ENCODE assay signal across 16 cellular contexts in the genomic region with DNA sequence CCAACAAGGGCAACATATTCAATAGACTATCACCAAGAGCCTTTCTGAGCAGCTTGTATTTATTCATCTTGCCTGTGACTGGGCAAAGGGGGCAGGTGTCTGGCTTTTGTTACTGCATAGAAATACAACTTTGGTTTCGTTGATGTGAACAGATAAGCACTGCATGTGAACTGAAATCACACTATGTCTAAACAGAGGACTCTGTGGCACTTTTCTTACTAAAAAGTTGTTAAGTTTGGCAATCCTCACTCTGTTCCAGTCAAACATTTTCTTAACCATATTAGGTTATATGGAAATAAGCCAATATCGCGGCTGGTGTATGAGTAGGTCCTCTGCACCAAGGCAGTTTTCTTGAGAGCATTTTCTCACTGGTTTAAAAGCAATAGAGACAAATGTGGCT. TPM values are rescaled to one million over a fixed set of nuclear protein-coding genes. Genes with fewer than 3 reads are reported as not detected.
DNase-seq lines count a peak whose midpoint lies in the region; ATAC-seq and TF ChIP-seq lines count a peak whose summit lies in the region.
"Had no signal": no experiment of that assay in that cellular context is flagged by ENCODE, and none has a peak within 500 bp of the region (broad histone marks: within the 10 kb centered on the region; RNA-seq: fewer than 3 reads in every experiment).

No MANE protein-coding gene starts in this region.

- no peak for TF ChIP-seq EP300 in esophagus muscularis mucosa (IDR thresholded peaks at IDR 0.05)

- ATAC-seq in GM19452 (IDR thresholded peaks at IDR 0.05; ENCODE audit: unreplicated experiment), result no peak
- ATAC-seq in activated naive CD4-positive, alpha-beta T cell treated with anti-CD3 and anti-CD28 coated beads, Interleukin-2, amount 50 U/mL, for 72 hours, result no peak

- no peaks in the 10 kb centered on the region for H3K36me3 Mint-ChIP-seq in activated naive CD4-positive, alpha-beta T cell treated with anti-CD3 and anti-CD28 coated beads, Interleukin-2, amount 50 U/mL, for 72 hours
- H3K36me3 Mint-ChIP-seq: CD14-positive monocyte had no signal

- intact Hi-C loops in esophagus muscularis mucosa (cut with DNase I), result no loop called here

- no peak for TF ChIP-seq CTCF in HFF-Myc (IDR thresholded peaks at IDR 0.05; ENCODE audit: low read depth, low read length, missing control alignments)
- no peak for TF ChIP-seq CTCF in esophagus muscularis mucosa (IDR thresholded peaks at IDR 0.05)

- 47% methylated on average over 3 of the region's 3 CpGs for WGBS in esophagus muscularis mucosa

- H3K4me1 ChIP-seq in esophagus muscularis mucosa (peaks cover 51 to 100% (median 98%) of the 10 kb centered on the region in 4 donors), mucosa of rectum (ENCODE audit: control insufficient read depth in 2 of 2, insufficient read depth in 2 of 2, low read length in 2 of 2) (no peaks in the 10 kb centered on the region)

- no peak for TF ChIP-seq POLR2A in esophagus muscularis mucosa (IDR thresholded peaks at IDR 0.05; ENCODE audit: low read depth)
- TF ChIP-seq POLR2A in erythroblast (IDR thresholded peaks at IDR 0.05; ENCODE audit: low read length), result no peak

- H3K9me3 Mint-ChIP-seq in activated naive CD4-positive, alpha-beta T cell treated with anti-CD3 and anti-CD28 coated beads, Interleukin-2, amount 50 U/mL, for 72 hours, result no peaks in the 10 kb centered on the region
- H3K9me3 Mint-ChIP-seq: activated CD4-positive, alpha-beta memory T cell treated with anti-CD3 and anti-CD28 coated beads, Interleukin-2, amount 10 ng/mL, durations not matched to agents 7 days and 5 days; T-helper 2 cell treated with Interferon-gamma antibody and Interleukin-4, amounts not matched to agents 5 μg/mL and 100 μg/mL, for 36 hours had no signal

- no peak overlapping the region for H3K27ac Mint-ChIP-seq in activated naive CD4-positive, alpha-beta T cell treated with anti-CD3 and anti-CD28 coated beads, Interleukin-2, amount 50 U/mL, for 72 hours
- H3K27ac Mint-ChIP-seq: activated CD4-positive, alpha-beta memory T cell treated with anti-CD3 and anti-CD28 coated beads, Interleukin-2, amount 10 ng/mL, durations not matched to agents 7 days and 5 days; CD14-positive monocyte; T-helper 2 cell treated with Interferon-gamma antibody and Interleukin-4, amounts not matched to agents 5 μg/mL and 100 μg/mL, for 36 hours had no signal

- H3K4me3 ChIP-seq in HFF-Myc (replicated peaks; ENCODE audit: low read depth, low read length) (no peak overlapping the region), esophagus muscularis mucosa (peak overlapping the region in 3 of 4 donors; percentile 8 to 22 (median 17)), mucosa of rectum (ENCODE audit: low read length in 2 of 2) (no peak overlapping the region)
- H3K4me3 ChIP-seq: PC-9 had no signal

- H3K27me3 ChIP-seq in esophagus muscularis mucosa, result no peaks in the 10 kb centered on the region
- H3K27me3 ChIP-seq in mucosa of rectum (ENCODE audit: control insufficient read depth in 2 of 2, insufficient read depth in 2 of 2, low read length in 2 of 2), result no peaks in the 10 kb centered on the region

- DNase-seq in HFF-Myc (ENCODE audit: extremely low read depth, low read depth) (peak; percentile 33), esophagus muscularis mucosa (ENCODE audit: extremely low spot score) (no peak), erythroblast (lab: John Stamatoyannopoulos, UW) (no peak), DMS79 treated with DMSO at 0.1 percent for 48 hours (lab: John Stamatoyannopoulos, UW) (no peak)
- no peak for DNase-seq in activated naive CD4-positive, alpha-beta T cell treated with anti-CD3 and anti-CD28 coated beads, Interleukin-2, amount 50 U/mL, for 72 hours (ENCODE audit: low spot score in 2 of 2)
- DNase-seq: activated CD4-positive, alpha-beta memory T cell treated with anti-CD3 and anti-CD28 coated beads, Interleukin-2, amount 10 ng/mL, durations not matched to agents 7 days and 5 days; activated naive CD4-positive, alpha-beta T cell; GDM1; hippocampal formation; mesendoderm; PC-9 had no signal

- no peak overlapping the region for H3K9ac ChIP-seq in mucosa of rectum (ENCODE audit: low read depth in 1 of 2, low read length in 2 of 2)

- H3K9me3 ChIP-seq in esophagus muscularis mucosa (no peaks in the 10 kb centered on the region), mucosa of rectum (ENCODE audit: control insufficient read depth in 2 of 2, low read length in 2 of 2) (no peaks in the 10 kb centered on the region)

- H3K27ac ChIP-seq in esophagus muscularis mucosa (replicated peaks in 1 of 4), result peak overlapping the region; percentile 82 to 87 (median 83)
- H3K27ac ChIP-seq in mucosa of rectum (ENCODE audit: low read depth in 2 of 2, low read length in 2 of 2), result peak overlapping the region; percentile 29 to 30
- peak overlapping the region; percentile 33 for H3K27ac ChIP-seq in temporal lobe (ENCODE audit: low read depth, low read length)
- H3K27ac ChIP-seq: PC-9 had no signal

- H3K36me3 ChIP-seq in esophagus muscularis mucosa, result peaks cover 0 to 3% (median 0%) of the 10 kb centered on the region in 4 donors
- no peaks in the 10 kb centered on the region for H3K36me3 ChIP-seq in mucosa of rectum (ENCODE audit: control insufficient read depth in 2 of 2, insufficient read depth in 2 of 2, low read length in 2 of 2)

RNA-seq across cellular contexts. Expression of a gene that starts 48.5 kb away (rescaled TPM):
- total RNA-seq in esophagus muscularis mucosa (1,000 to 10,000 TPM; 2,057 to 3,140 (median 2,687) TPM), temporal lobe (27.5 TPM)
- total RNA-seq in activated naive CD4-positive, alpha-beta T cell treated with anti-CD3 and anti-CD28 coated beads, Interleukin-2, amount 50 U/mL, for 72 hours, result 10 to 100 TPM in 1 of 2 donors, 1 to 10 TPM in 1; 5.9 to 15.4 TPM

Comparison
In these comparisons a context has a peak if more than half of its experiments do, and no peak if none do; other contexts are left out.
1. H3K4me3 ChIP-seq: peak in esophagus muscularis mucosa (3 of 4); none in HFF-Myc (single experiment) and mucosa of rectum (0 of 2).
2. H3K27ac ChIP-seq: peak in every context shown above with its lines; median percentile 83 in esophagus muscularis mucosa; 33 in temporal lobe; 30 in mucosa of rectum.
3. RNA of a gene that starts 48.5 kb away (total RNA-seq): 2,057 to 3,140 TPM in esophagus muscularis mucosa; 27.5 TPM in temporal lobe (single experiment) and 5.9 to 15.4 TPM in activated naive CD4-positive, alpha-beta T cell treated with anti-CD3 and anti-CD28 coated beads, Interleukin-2, amount 50 U/mL, for 72 hours; every median in the first group is over 10 times any median in the second.